Comparison of ENCODE assay signal across 8 cellular contexts in the genomic region with DNA sequence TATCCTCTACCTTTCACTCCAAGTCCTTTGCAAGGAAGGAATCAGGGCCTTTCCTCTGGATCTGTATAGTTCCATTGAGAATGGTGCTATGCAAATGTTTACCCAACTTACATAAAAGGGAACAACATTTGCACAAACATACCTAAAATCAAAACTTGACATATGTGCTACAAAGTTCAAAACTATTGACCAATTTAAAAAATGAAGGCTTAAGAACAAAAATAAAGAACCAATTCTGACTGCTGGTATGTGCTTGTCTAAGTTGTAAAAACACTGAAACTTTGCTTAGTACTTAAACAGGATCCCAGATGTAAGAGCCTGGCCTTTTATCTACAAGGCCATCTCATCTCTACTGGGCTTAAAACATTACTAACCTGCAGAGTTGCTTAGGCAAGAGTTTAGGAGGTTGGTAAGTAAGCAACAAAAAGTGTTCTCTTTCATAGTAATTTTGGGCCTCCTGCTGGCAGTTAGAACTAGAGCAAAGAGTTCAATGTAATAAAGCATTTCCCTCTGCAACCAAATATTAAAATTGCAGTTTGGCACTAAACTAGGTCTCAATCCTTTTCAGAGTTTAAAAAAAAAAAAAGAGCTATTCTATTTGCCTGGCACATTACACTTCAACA. TPM values are rescaled to one million over a fixed set of nuclear protein-coding genes. Genes with fewer than 3 reads are reported as not detected.
DNase-seq lines count a peak whose midpoint lies in the region; ATAC-seq and TF ChIP-seq lines count a peak whose summit lies in the region.

No MANE protein-coding gene starts in this region.

- peaks cover 26% of the 10 kb centered on the region for H3K4me1 Mint-ChIP-seq in activated naive CD8-positive, alpha-beta T cell treated with anti-CD3 and anti-CD28 coated beads, Interleukin-2, amount 10 ng/mL, durations not matched to agents 7 days and 5 days

- peak overlapping the region in 1 of 3 donors; percentile 92 for H3K27ac ChIP-seq in right lobe of liver

- H3K4me1 ChIP-seq in right lobe of liver = peaks cover 0 to 32% (median 7%) of the 10 kb centered on the region in 4 donors

- no peaks in the 10 kb centered on the region for H3K27me3 ChIP-seq in right lobe of liver

- no peak overlapping the region for H3K4me3 Mint-ChIP-seq in activated naive CD8-positive, alpha-beta T cell treated with anti-CD3 and anti-CD28 coated beads, Interleukin-2, amount 10 ng/mL, durations not matched to agents 7 days and 5 days

- peak overlapping the region in 1 of 3 donors; percentile 73 for H3K4me3 ChIP-seq in right lobe of liver

- no peak overlapping the region for H3K27ac Mint-ChIP-seq in activated naive CD8-positive, alpha-beta T cell treated with anti-CD3 and anti-CD28 coated beads, Interleukin-2, amount 10 ng/mL, durations not matched to agents 7 days and 5 days

- H3K27me3 Mint-ChIP-seq in activated naive CD8-positive, alpha-beta T cell treated with anti-CD3 and anti-CD28 coated beads, Interleukin-2, amount 10 ng/mL, durations not matched to agents 7 days and 5 days = peaks cover 3% of the 10 kb centered on the region

- ATAC-seq in activated naive CD8-positive, alpha-beta T cell treated with anti-CD3 and anti-CD28 coated beads, Interleukin-2, amount 10 ng/mL, durations not matched to agents 7 days and 5 days (ENCODE audit: low read depth) = peak; percentile 20
- ATAC-seq in right lobe of liver = peak; percentile 62 to 69 (median 66)

- H3K36me3 ChIP-seq in right lobe of liver = no peaks in the 10 kb centered on the region

- no peaks in the 10 kb centered on the region for H3K9me3 ChIP-seq in right lobe of liver

- POLR2A ChIA-PET in activated naive CD8-positive, alpha-beta T cell treated with anti-CD3 and anti-CD28 coated beads, Interleukin-2, amount 10 ng/mL, durations not matched to agents 7 days and 5 days (lab: Charles Lee) = interaction anchor here (1.0 kb wide), 1 partner anchor 260 kb away, joined by 3 read pairs; a partner anchor contains a TSS

- intact Hi-C loops in right lobe of liver (cut with DNase I) = loop anchor here in 1 of 2 donors (10.0 kb wide), 1 partner anchor 215 kb away; a partner anchor contains a TSS

- H3K9me3 Mint-ChIP-seq in activated naive CD8-positive, alpha-beta T cell treated with anti-CD3 and anti-CD28 coated beads, Interleukin-2, amount 10 ng/mL, durations not matched to agents 7 days and 5 days = no peaks in the 10 kb centered on the region

- TF ChIP-seq POLR2A in right lobe of liver (IDR thresholded peaks at IDR 0.05) = no peak

- peak; percentile 29 to 52 (median 45) for TF ChIP-seq CTCF in right lobe of liver (IDR thresholded peaks at IDR 0.05)

- H3K36me3 Mint-ChIP-seq in activated naive CD8-positive, alpha-beta T cell treated with anti-CD3 and anti-CD28 coated beads, Interleukin-2, amount 10 ng/mL, durations not matched to agents 7 days and 5 days = peaks cover 1% of the 10 kb centered on the region

- DNase-seq in SKM-1 (lab: John Stamatoyannopoulos, UW; ENCODE audit: unreplicated experiment) (peak; percentile 17), SKM-1 treated with dmso at 0.1 percent for 144 hours (lab: John Stamatoyannopoulos, UW; ENCODE audit: unreplicated experiment) (no peak), MV-4-11 (lab: John Stamatoyannopoulos, UW) (peak; percentile 49), right lobe of liver (no peak), NCI-H2081 treated with DMSO at 0.1 percent for 48 hours (lab: John Stamatoyannopoulos, UW) (no peak), retina (no peak), midbrain (lab: John Stamatoyannopoulos, UW) (no peak)
- no peak for DNase-seq in activated naive CD8-positive, alpha-beta T cell treated with anti-CD3 and anti-CD28 coated beads, Interleukin-2, amount 10 ng/mL, durations not matched to agents 7 days and 5 days

RNA-seq across cellular contexts. Expression of a gene that starts 2.0 kb away (rescaled TPM):
- 10 to 100 TPM; 24.2 to 25.5 TPM for total RNA-seq in activated naive CD8-positive, alpha-beta T cell treated with anti-CD3 and anti-CD28 coated beads, Interleukin-2, amount 10 ng/mL, durations not matched to agents 7 days and 5 days
- 10 to 100 TPM in 4 of 6 experiments, 1 to 10 TPM in 2; 6.6 to 16.9 (median 13.1) TPM for total RNA-seq in right lobe of liver

Comparison
In these comparisons a context has a peak if more than half of its experiments do, and no peak if none do; other contexts are left out.
1. DNase-seq: peak in SKM-1 (single experiment) and MV-4-11 (single experiment); none in SKM-1 treated with dmso at 0.1 percent for 144 hours (single experiment), activated naive CD8-positive, alpha-beta T cell treated with anti-CD3 and anti-CD28 coated beads, Interleukin-2, amount 10 ng/mL, durations not matched to agents 7 days and 5 days (single experiment), right lobe of liver (0 of 3), NCI-H2081 treated with DMSO at 0.1 percent for 48 hours (single experiment), retina (single experiment) and midbrain (single experiment).